28 cellular contexts compared by ENCODE assay signal in the genomic region with DNA sequence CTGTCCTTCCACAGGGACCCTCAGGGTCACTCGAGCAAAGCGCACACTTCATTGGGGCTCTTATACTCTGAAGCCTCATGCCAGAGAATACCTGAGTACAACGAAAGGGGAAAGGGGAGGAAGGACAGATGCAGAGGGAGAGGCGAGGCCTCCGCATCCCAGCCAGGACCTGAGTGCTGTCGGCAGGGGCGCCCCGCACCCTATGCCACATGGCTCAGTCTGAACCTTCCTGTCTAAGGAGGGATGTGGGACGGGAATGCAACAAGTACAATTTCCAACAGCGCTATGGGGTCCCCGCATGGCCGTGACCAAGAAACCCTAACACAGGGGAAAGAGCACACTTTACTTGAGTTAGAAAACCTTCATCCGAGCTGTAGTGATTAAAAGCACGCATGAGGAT. TPM values are rescaled to one million over a fixed set of nuclear protein-coding genes. Genes with fewer than 3 reads are reported as not detected.
"Had no signal": no experiment of that assay in that cellular context is flagged by ENCODE, and none has a peak within 500 bp of the region (broad histone marks: within the 10 kb centered on the region; RNA-seq: fewer than 3 reads in every experiment).

No MANE protein-coding gene starts in this region.

- H3K27ac Mint-ChIP-seq: activated CD4-positive, alpha-beta T cell treated with anti-CD3 and anti-CD28 coated beads for 36 hours; activated naive CD4-positive, alpha-beta T cell treated with anti-CD3 and anti-CD28 coated beads for 36 hours; effector memory CD8-positive, alpha-beta T cell; nephron had no signal

- H3K36me3 ChIP-seq: ovary had no signal

- H3K4me1 Mint-ChIP-seq: activated CD4-positive, alpha-beta T cell treated with anti-CD3 and anti-CD28 coated beads for 36 hours; nephron; stimulated activated naive B cell treated with anti-CD40 and anti-IgM and Interleukin-4, amounts not matched to agents 10 μg/mL and 1 μg/mL and 100 μg/mL, for 72 hours had no signal

- H3K4me3 Mint-ChIP-seq: activated CD4-positive, alpha-beta T cell treated with anti-CD3 and anti-CD28 coated beads for 36 hours; activated naive CD4-positive, alpha-beta T cell treated with anti-CD3 and anti-CD28 coated beads for 36 hours; effector memory CD8-positive, alpha-beta T cell; nephron; stimulated activated naive B cell treated with anti-CD40 and anti-IgM and Interleukin-4, amounts not matched to agents 10 μg/mL and 1 μg/mL and 100 μg/mL, for 72 hours had no signal

- H3K27me3 Mint-ChIP-seq: activated CD4-positive, alpha-beta T cell treated with anti-CD3 and anti-CD28 coated beads for 36 hours; effector memory CD8-positive, alpha-beta T cell; stimulated activated naive B cell treated with anti-CD40 and anti-IgM and Interleukin-4, amounts not matched to agents 10 μg/mL and 1 μg/mL and 100 μg/mL, for 72 hours had no signal

- H3K27ac ChIP-seq: brain microvascular endothelial cell, esophagus muscularis mucosa, foreskin keratinocyte, ovary, prostate gland, sigmoid colon, stomach, thyroid gland, upper lobe of left lung had no signal

- H3K4me1 ChIP-seq: esophagus muscularis mucosa, foreskin keratinocyte, prostate gland, sigmoid colon, stomach, upper lobe of left lung had no signal

- H3K9me3 ChIP-seq: esophagus muscularis mucosa, ovary, prostate gland, sigmoid colon, stomach, thyroid gland, upper lobe of left lung had no signal

- ATAC-seq: activated CD4-positive, alpha-beta T cell treated with anti-CD3 and anti-CD28 coated beads for 36 hours; effector memory CD8-positive, alpha-beta T cell; foreskin keratinocyte; stimulated activated naive B cell treated with anti-CD40 and anti-IgM and Interleukin-4, amounts not matched to agents 10 μg/mL and 1 μg/mL and 100 μg/mL, for 72 hours had no signal

- FAIRE-seq: astrocyte, small intestine had no signal

- H3K4me3 ChIP-seq: esophagus muscularis mucosa, ovary, prostate gland, sigmoid colon, stomach, thyroid gland, upper lobe of left lung had no signal

- H3K27me3 ChIP-seq: brain microvascular endothelial cell, esophagus muscularis mucosa, foreskin keratinocyte, ovary, sigmoid colon, stomach, thyroid gland, upper lobe of left lung had no signal

- DNase-seq: activated CD4-positive, alpha-beta T cell treated with anti-CD3 and anti-CD28 coated beads for 36 hours; activated CD4-positive, alpha-beta T cell treated with anti-CD3 and anti-CD28 coated beads, Interleukin-2, amount 50 U/mL, for 4 hours; activated CD4-positive, CD25-positive, alpha-beta regulatory T cell; activated effector memory CD4-positive, alpha-beta T cell treated with anti-CD3 and anti-CD28 coated beads, Interleukin-2, amount 50 U/mL, for 16 hours; activated naive CD4-positive, alpha-beta T cell treated with anti-CD3 and anti-CD28 coated beads for 36 hours; amniotic stem cell; brain microvascular endothelial cell; caudate nucleus; cortex of kidney; effector memory CD8-positive, alpha-beta T cell; foreskin keratinocyte; left ventricle myocardium superior; mammary epithelial cell; ovary; retina; sigmoid colon; small intestine; stimulated activated CD4-positive, alpha-beta T cell treated with anti-CD3 and anti-CD28 coated beads, Interleukin-1b, Interleukin-23, amount 100 ng/mL, for 48 hours; stimulated activated CD4-positive, alpha-beta T cell treated with anti-CD3 and anti-CD28 coated beads, Interleukin-4, amount 100 ng/mL, for 4 hours; stimulated activated CD8-positive, alpha-beta memory T cell treated with anti-CD3 and anti-CD28 coated beads, Interleukin-4, amount 100 ng/mL, for 48 hours; stimulated activated naive B cell treated with anti-CD40 and anti-IgM and Interleukin-4, amounts not matched to agents 10 μg/mL and 1 μg/mL and 100 μg/mL, for 72 hours; stomach; thyroid gland; upper lobe of left lung had no signal

- H3K9me3 Mint-ChIP-seq: activated naive CD4-positive, alpha-beta T cell treated with anti-CD3 and anti-CD28 coated beads for 36 hours; effector memory CD8-positive, alpha-beta T cell; nephron; stimulated activated naive B cell treated with anti-CD40 and anti-IgM and Interleukin-4, amounts not matched to agents 10 μg/mL and 1 μg/mL and 100 μg/mL, for 72 hours had no signal

RNA-seq across cellular contexts. Expression of a gene that starts 45.0 kb away (rescaled TPM):
- total RNA-seq: left ventricle myocardium superior, stomach had no signal
